9 cellular contexts compared by ENCODE assay signal in the genomic region with DNA sequence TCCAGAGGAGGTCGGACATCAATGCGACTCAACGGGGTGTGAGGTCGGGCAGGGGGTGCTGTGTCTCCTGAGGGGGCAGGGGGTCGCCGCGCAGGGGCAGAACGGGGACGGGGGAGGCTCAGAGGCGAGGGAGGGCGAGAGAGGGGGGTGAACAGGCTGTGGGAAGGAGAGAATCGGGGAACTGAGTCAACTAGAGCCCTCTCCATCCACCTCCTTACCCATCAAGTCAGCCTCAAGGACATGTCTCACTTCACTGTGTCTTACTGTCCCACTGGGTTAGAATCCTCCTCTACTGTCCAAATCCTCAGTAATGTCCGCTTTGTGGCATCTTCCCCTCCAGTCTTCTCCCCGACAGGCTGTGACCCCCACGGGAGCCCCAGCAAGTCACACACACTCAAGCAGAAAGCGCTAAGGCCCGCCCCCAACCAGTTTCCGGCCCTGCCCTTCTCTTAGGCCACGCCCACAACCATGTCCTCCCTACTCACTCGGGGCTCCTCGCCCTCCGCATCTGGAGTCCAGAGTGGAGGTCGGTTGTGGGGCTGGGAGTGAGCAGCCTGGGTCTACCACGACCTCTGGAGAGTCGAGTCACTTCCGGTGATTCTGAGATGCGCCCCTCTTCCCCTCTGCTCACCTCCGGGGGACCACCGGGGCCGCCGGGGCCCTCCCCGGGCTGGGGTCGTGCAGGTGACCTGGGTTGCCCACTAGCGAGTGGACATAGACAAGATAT. TPM values are rescaled to one million over a fixed set of nuclear protein-coding genes. Genes with fewer than 3 reads are reported as not detected.
A peak's percentile ranks its signal among the peaks of the same experiment; 100 is the strongest.
DNase-seq lines count a peak whose midpoint lies in the region; ATAC-seq and TF ChIP-seq lines count a peak whose summit lies in the region.
"Had no signal": no experiment of that assay in that cellular context is flagged by ENCODE, and none has a peak within 500 bp of the region (broad histone marks: within the 10 kb centered on the region; RNA-seq: fewer than 3 reads in every experiment).

No MANE protein-coding gene starts in this region.

- ATAC-seq in HG03135 (IDR thresholded peaks at IDR 0.05; ENCODE audit: unreplicated experiment) (peak; percentile 47), left colon (peak; percentile 64)

- no peak for TF ChIP-seq CTCF in C4-2B (conservative IDR thresholded peaks at IDR 0.05)

- intact Hi-C loops in left colon (cut with DNase I, micrococcal nuclease): no loop called here

- peak; percentile 74 for DNase-seq in activated CD8-positive, alpha-beta memory T cell treated with anti-CD3 and anti-CD28 coated beads, Interleukin-2, amount 50 U/mL, for 24 hours (ENCODE audit: extremely low read depth)
- DNase-seq in left colon (peak; percentile 51 to 61), A172 (ENCODE audit: low spot score) (no peak), AG08396 (ENCODE audit: low spot score) (no peak), middle frontal gyrus (ENCODE audit: extremely low spot score, low spot score) (no peak)
- DNase-seq in stimulated activated naive CD4-positive, alpha-beta T cell treated with Interleukin-2 at 50 U/mL for 16 hours (lab: John Stamatoyannopoulos, UW): peak; percentile 71

- H3K27ac ChIP-seq in C4-2B: peak overlapping the region; percentile 51
- H3K27ac ChIP-seq: psoas muscle had no signal

RNA-seq across cellular contexts. Expression of gene PLEKHA4, which starts 9.3 kb away (rescaled TPM):
- 1 to 10 TPM; 4.3 to 8.6 TPM for total RNA-seq in left colon
- total RNA-seq in A172 (2014; rRNA removed; shearing (Covaris generic)): 1.9 and 6.9 TPM in 2 replicates

RNA-seq across cellular contexts. Expression of gene PPP1R15A, which starts 13.1 kb away (rescaled TPM):
- total RNA-seq in left colon: 10 to 100 TPM; 39.4 to 40.4 TPM
- total RNA-seq in A172 (2014; rRNA removed; shearing (Covaris generic)): 20.8 and 34.8 TPM in 2 replicates

RNA-seq across cellular contexts. Expression of gene HSD17B14, which starts 22.9 kb away (rescaled TPM):
- 1 to 10 TPM; 3.3 to 4.6 TPM for total RNA-seq in left colon
- 9.9 and 14.6 TPM in 2 replicates for total RNA-seq in A172 (2014; rRNA removed; shearing (Covaris generic))

RNA-seq across cellular contexts. Expression of gene TULP2, which starts 39.4 kb away (rescaled TPM):
- not detected for total RNA-seq in left colon
- not detected in 2 replicates for total RNA-seq in A172 (2014; rRNA removed; shearing (Covaris generic))

RNA-seq across cellular contexts. Expression of gene NUCB1, which starts 41.0 kb away (rescaled TPM):
- 100 to 1,000 TPM; 207 to 210 TPM for total RNA-seq in left colon
- total RNA-seq in A172 (2014; rRNA removed; shearing (Covaris generic)): 91.4 and 104 TPM in 2 replicates

Comparison
In these comparisons a context has a peak if more than half of its experiments do, and no peak if none do; other contexts are left out.
1. DNase-seq: peak in activated CD8-positive, alpha-beta memory T cell treated with anti-CD3 and anti-CD28 coated beads, Interleukin-2, amount 50 U/mL, for 24 hours (single experiment), left colon (2 of 2) and stimulated activated naive CD4-positive, alpha-beta T cell treated with Interleukin-2 at 50 U/mL for 16 hours (single experiment); none in A172 (single experiment), AG08396 (single experiment) and middle frontal gyrus (single experiment).